19 cellular contexts compared by ENCODE assay signal in genomic region chr1:244431166-244431565, GRCh38. TPM values are rescaled to one million over a fixed set of nuclear protein-coding genes. Genes with fewer than 3 reads are reported as not detected.
DNase-seq lines count a peak whose midpoint lies in the region; FAIRE-seq and TF ChIP-seq lines count a peak whose summit lies in the region.
"Had no signal": no experiment of that assay in that cellular context is flagged by ENCODE, and none has a peak within 500 bp of the region (broad histone marks: within the 10 kb centered on the region; RNA-seq: fewer than 3 reads in every experiment).

No MANE protein-coding gene starts in this region.

- H3K27ac ChIP-seq in dorsolateral prefrontal cortex: peak overlapping the region; percentile 68 to 99 (median 95)
- H3K27ac ChIP-seq in RWPE1: no peak overlapping the region
- H3K27ac ChIP-seq: A549 had no signal

- no peak for DNase-seq in D721Med (ENCODE audit: insufficient read length, low spot score)
- DNase-seq in dorsolateral prefrontal cortex: no peak
- peak; percentile 60 for DNase-seq in medulla oblongata (ENCODE audit: extremely low spot score)
- DNase-seq in superior temporal gyrus (ENCODE audit: extremely low spot score): peak; percentile 84
- no peak for DNase-seq in RWPE1 (ENCODE audit: low spot score)
- DNase-seq in ACHN: no peak
- no peak for DNase-seq in H54 (ENCODE audit: insufficient read length, low spot score)
- DNase-seq in NCI-H2196 (lab: John Stamatoyannopoulos, UW; ENCODE audit: unreplicated experiment): no peak
- DNase-seq: C1 segment of cervical spinal cord; Calu3; CD4-positive, alpha-beta T cell; DMS79 treated with DMSO at 0.1 percent for 48 hours; EL; GOT3 had no signal

- H3K4me3 ChIP-seq in dorsolateral prefrontal cortex: peak overlapping the region in 6 of 59 donors; percentile 3 to 26 (median 11)
- H3K4me3 ChIP-seq: A549, HAP-1 had no signal

- TF ChIP-seq POLR2A in H54 (IDR thresholded peaks at IDR 0.05; ENCODE audit: low read depth, low read length): no peak

- intact Hi-C loops in dorsolateral prefrontal cortex (cut with DNase I): no loop called here

- TF ChIP-seq CTCF in D721Med (IDR thresholded peaks at IDR 0.05; ENCODE audit: insufficient read depth, missing control alignments) (no peak), dorsolateral prefrontal cortex (IDR thresholded peaks at IDR 0.05 in 54 of 56, conservative IDR thresholded peaks at IDR 0.05 in 2 of 56; ENCODE audit: low read depth in 1 of 56, partially characterized antibody in 56 of 56) (peak in 2 of 56 donors; percentile 5 to 8), RWPE1 (conservative IDR thresholded peaks at IDR 0.05; ENCODE audit: low read depth) (no peak)

- FAIRE-seq in D721Med (lab: Jason Lieb, UNC): peak; percentile 61
- FAIRE-seq in H54 (lab: Jason Lieb, UNC): no peak
- FAIRE-seq: A549, GM12891, HepG2, HTR-8/SVneo had no signal

- CTCF ChIA-PET in RWPE1 (lab: Yijun Ruan, JAX): interaction anchor here (0.7 kb wide), 1 partner anchor 14 kb away, joined by 3 read pairs; no protein-coding TSS in a partner anchor

- POLR2A ChIA-PET in RWPE1 (lab: Yijun Ruan, JAX; ENCODE audit: low non-redundant PET): no interaction called here

- in situ Hi-C loops in ACHN (cut with HindIII; ENCODE audit: low pct_ligation_motif_present, low pct_unique_long_range_greater_than_20kb, low sequenced_read_pairs): no loop called here

- H3K27me3 ChIP-seq in dorsolateral prefrontal cortex: no peaks in the 10 kb centered on the region

RNA-seq across cellular contexts. Expression of gene ADSS2, which starts 20.5 kb away (rescaled TPM):
- 10 to 100 TPM; 25.2 to 78.9 (median 51.3) TPM for total RNA-seq in dorsolateral prefrontal cortex

RNA-seq across cellular contexts. Expression of gene CATSPERE, which starts 29.9 kb away (rescaled TPM):
- 1 to 10 TPM; 1.5 to 7.7 (median 4.0) TPM for total RNA-seq in dorsolateral prefrontal cortex

Comparison
In these comparisons a context has a peak if more than half of its experiments do, and no peak if none do; other contexts are left out.
1. DNase-seq: peak in medulla oblongata (single experiment) and superior temporal gyrus (single experiment); none in D721Med (single experiment), dorsolateral prefrontal cortex (0 of 10), RWPE1 (single experiment), ACHN (single experiment), H54 (single experiment) and NCI-H2196 (single experiment).